11 cellular contexts compared by ENCODE assay signal in genomic region chr3:113546414-113546893, GRCh38. TPM values are rescaled to one million over a fixed set of nuclear protein-coding genes. Genes with fewer than 3 reads are reported as not detected.
DNase-seq lines count a peak whose midpoint lies in the region; ATAC-seq lines count a peak whose summit lies in the region.
"Had no signal": no experiment of that assay in that cellular context is flagged by ENCODE, and none has a peak within 500 bp of the region (broad histone marks: within the 10 kb centered on the region; RNA-seq: fewer than 3 reads in every experiment).

No MANE protein-coding gene starts in this region.

- intact Hi-C loops in activated naive CD4-positive, alpha-beta T cell treated with anti-CD3 and anti-CD28 coated beads for 36 hours (cut with micrococcal nuclease): no loop called here

- peaks cover 16% of the 10 kb centered on the region for H3K36me3 Mint-ChIP-seq in activated naive CD4-positive, alpha-beta T cell treated with anti-CD3 and anti-CD28 coated beads for 36 hours (ENCODE audit: low read depth)

- H3K27ac Mint-ChIP-seq in activated naive CD4-positive, alpha-beta T cell treated with anti-CD3 and anti-CD28 coated beads for 36 hours: peak overlapping the region; percentile 64

- H3K4me3 Mint-ChIP-seq in activated naive CD4-positive, alpha-beta T cell treated with anti-CD3 and anti-CD28 coated beads for 36 hours: peak overlapping the region; percentile 62

- H3K27me3 Mint-ChIP-seq in activated naive CD4-positive, alpha-beta T cell treated with anti-CD3 and anti-CD28 coated beads for 36 hours (ENCODE audit: low read depth): no peaks in the 10 kb centered on the region

- peak; percentile 85 for ATAC-seq in HG02623 (IDR thresholded peaks at IDR 0.05; ENCODE audit: unreplicated experiment)
- ATAC-seq in HG03565 (IDR thresholded peaks at IDR 0.05; ENCODE audit: unreplicated experiment): peak; percentile 87
- ATAC-seq: foreskin keratinocyte had no signal

- DNase-seq in activated naive CD4-positive, alpha-beta T cell treated with anti-CD3 and anti-CD28 coated beads for 36 hours: no peak
- no peak for DNase-seq in activated naive CD4-positive, alpha-beta T cell (lab: John Stamatoyannopoulos, UW)
- DNase-seq in NCI-H1105 (lab: John Stamatoyannopoulos, UW) (no peak), kidney glomerular epithelial cell (lab: John Stamatoyannopoulos, UW) (no peak), iPS-NIHi11 (ENCODE audit: low spot score) (no peak), NCI-H524 treated with DMSO at 0.1 percent for 48 hours (lab: John Stamatoyannopoulos, UW) (no peak)
- DNase-seq: foreskin keratinocyte, GOT3, NCI-H1930 had no signal

- peaks cover 5% of the 10 kb centered on the region for H3K9me3 Mint-ChIP-seq in activated naive CD4-positive, alpha-beta T cell treated with anti-CD3 and anti-CD28 coated beads for 36 hours

- H3K4me1 Mint-ChIP-seq in activated naive CD4-positive, alpha-beta T cell treated with anti-CD3 and anti-CD28 coated beads for 36 hours (ENCODE audit: low read depth): peaks cover 32% of the 10 kb centered on the region

- CTCF ChIA-PET in activated naive CD4-positive, alpha-beta T cell treated with anti-CD3 and anti-CD28 coated beads for 36 hours (lab: Charles Lee): interaction anchor here (0.6 to 1.5 kb wide), 6 partner anchors 8 to 512 kb away, joined by 3 to 6 read pairs (median 4); partner anchors contain the start of gene SPICE1

RNA-seq across cellular contexts. Expression of gene SIDT1, which starts 14.1 kb away (rescaled TPM):
- 10 to 100 TPM; 14.6 to 14.9 TPM for total RNA-seq in activated naive CD4-positive, alpha-beta T cell treated with anti-CD3 and anti-CD28 coated beads for 36 hours

RNA-seq across cellular contexts. Expression of gene SPICE1, which starts 31.5 kb away (rescaled TPM):
- total RNA-seq in activated naive CD4-positive, alpha-beta T cell treated with anti-CD3 and anti-CD28 coated beads for 36 hours: 10 to 100 TPM; 15.2 to 17.9 TPM
